8 cellular contexts compared by ENCODE assay signal in genomic region chr20:53642196-53643030, GRCh38. TPM values are rescaled to one million over a fixed set of nuclear protein-coding genes. Genes with fewer than 3 reads are reported as not detected.
DNase-seq lines count a peak whose midpoint lies in the region; ATAC-seq and TF ChIP-seq lines count a peak whose summit lies in the region.

No MANE protein-coding gene starts in this region.

- CTCF ChIA-PET in AG04450 (lab: Charles Lee) = interaction anchor here (0.7 to 1.7 kb wide), 5 partner anchors 14 to 556 kb away, joined by 3 to 8 read pairs (median 4); no protein-coding TSS in a partner anchor

- peak overlapping the region; percentile 0 for H3K9ac ChIP-seq in SK-N-MC (ENCODE audit: insufficient read length)

- no peaks in the 10 kb centered on the region for H3K36me3 ChIP-seq in SK-N-MC (ENCODE audit: insufficient read depth, low read length)
- no peaks in the 10 kb centered on the region for H3K36me3 ChIP-seq in kidney epithelial cell (ENCODE audit: control insufficient read depth, insufficient read depth, low read length)

- no peaks in the 10 kb centered on the region for H3K27me3 Mint-ChIP-seq in stimulated activated naive CD8-positive, alpha-beta T cell treated with anti-CD3 and anti-CD28 coated beads, Interleukin-15, Interleukin-2, amounts not matched to agents 100 ng/mL and 50 ng/mL, for 24 hours

- peak overlapping the region; percentile 94 for H3K27ac Mint-ChIP-seq in stimulated activated naive CD8-positive, alpha-beta T cell treated with anti-CD3 and anti-CD28 coated beads, Interleukin-15, Interleukin-2, amounts not matched to agents 100 ng/mL and 50 ng/mL, for 24 hours

- ATAC-seq in GM19043 (IDR thresholded peaks at IDR 0.05; ENCODE audit: low read depth, unreplicated experiment) = peak; percentile 45
- ATAC-seq in HG03439 (IDR thresholded peaks at IDR 0.05; ENCODE audit: unreplicated experiment) = peak; percentile 33
- ATAC-seq in HG02870 (IDR thresholded peaks at IDR 0.05; ENCODE audit: unreplicated experiment) = no peak

- H3K27ac ChIP-seq in AG04450 (ENCODE audit: low read depth, low read length) (peak overlapping the region; percentile 47), SK-N-MC (peak overlapping the region; percentile 75)

- peak overlapping the region; percentile 69 for H3K4me3 Mint-ChIP-seq in stimulated activated naive CD8-positive, alpha-beta T cell treated with anti-CD3 and anti-CD28 coated beads, Interleukin-15, Interleukin-2, amounts not matched to agents 100 ng/mL and 50 ng/mL, for 24 hours

- POLR2A ChIA-PET in AG04450 (lab: Yijun Ruan, JAX) = interaction anchor here (0.6 kb wide), 1 partner anchor 50 kb away, joined by 5 read pairs; no protein-coding TSS in a partner anchor

- H3K4me3 ChIP-seq in AG04450 (ENCODE audit: low read depth, low read length) (no peak overlapping the region), SK-N-MC (peak overlapping the region; percentile 15; the same call in 1 of the 2 replicates), kidney epithelial cell (ENCODE audit: low read depth, low read length) (no peak overlapping the region)

- no peaks in the 10 kb centered on the region for H3K9me3 Mint-ChIP-seq in stimulated activated naive CD8-positive, alpha-beta T cell treated with anti-CD3 and anti-CD28 coated beads, Interleukin-15, Interleukin-2, amounts not matched to agents 100 ng/mL and 50 ng/mL, for 24 hours

- H3K36me3 Mint-ChIP-seq in stimulated activated naive CD8-positive, alpha-beta T cell treated with anti-CD3 and anti-CD28 coated beads, Interleukin-15, Interleukin-2, amounts not matched to agents 100 ng/mL and 50 ng/mL, for 24 hours (ENCODE audit: low read depth) = no peaks in the 10 kb centered on the region

- no peaks in the 10 kb centered on the region for H3K27me3 ChIP-seq in AG04450 (ENCODE audit: control insufficient read depth, insufficient read depth, low read length)
- H3K27me3 ChIP-seq in kidney epithelial cell (ENCODE audit: control insufficient read depth, insufficient read depth, low read length) = no peaks in the 10 kb centered on the region

- H3K9me3 ChIP-seq in AG04450 (ENCODE audit: control insufficient read depth, insufficient read depth, low read length) (no peaks in the 10 kb centered on the region), SK-N-MC (ENCODE audit: low read depth, low read length) (no peaks in the 10 kb centered on the region)

- TF ChIP-seq CTCF in AG04450 (IDR thresholded peaks at IDR 0.05; ENCODE audit: low read depth, low read length) (no peak), kidney epithelial cell (IDR thresholded peaks at IDR 0.05; ENCODE audit: insufficient read depth, low read length, poor library complexity, severe bottlenecking) (no peak)

- no peak for DNase-seq in AG04450 (ENCODE audit: low read depth, low spot score)
- DNase-seq in SK-N-MC (ENCODE audit: low read depth, low spot score) = no peak
- peak; percentile 59 for DNase-seq in astrocyte of the hippocampus (ENCODE audit: low read depth, low spot score)
- peak; percentile 31 for DNase-seq in kidney epithelial cell (ENCODE audit: low read depth)

- peaks cover 56% of the 10 kb centered on the region for H3K4me1 Mint-ChIP-seq in stimulated activated naive CD8-positive, alpha-beta T cell treated with anti-CD3 and anti-CD28 coated beads, Interleukin-15, Interleukin-2, amounts not matched to agents 100 ng/mL and 50 ng/mL, for 24 hours (ENCODE audit: low read depth)

RNA-seq across cellular contexts. Expression of gene ZNF217, which starts 48.8 kb away (rescaled TPM):
- 16.6 and 17.0 TPM in 2 replicates for polyA plus RNA-seq in AG04450 (2011; rRNA removed)
- polyA minus RNA-seq in AG04450 (2011; rRNA and poly(A)+ RNA removed) = 32.2 and 34.8 TPM in 2 replicates
- total RNA-seq in kidney epithelial cell = 40.0 and 40.8 TPM in 2 replicates

Comparison
In these comparisons a context has a peak if more than half of its experiments do, and no peak if none do; other contexts are left out.
1. DNase-seq: peak in astrocyte of the hippocampus (single experiment) and kidney epithelial cell (single experiment); none in AG04450 (single experiment) and SK-N-MC (single experiment).